1 cellular context compared by ENCODE assay signal in genomic region chr2:25127631-25128030, GRCh38.
TF ChIP-seq lines count a peak whose summit lies in the region.

No MANE protein-coding gene starts in this region.

TF ChIP-seq in IMR-90, 13 proteins besides CTCF, POLR2A, EP300 and RAD21:
- TF ChIP-seq MXI1 (IDR thresholded peaks at IDR 0.05; ENCODE audit: borderline replicate concordance, low read depth, low read length) (no peak), MAFK (IDR thresholded peaks at IDR 0.05; ENCODE audit: low read depth, low read length) (no peak), CEBPB (IDR thresholded peaks at IDR 0.05; ENCODE audit: low read depth, low read length) (no peak), RCOR1 (IDR thresholded peaks at IDR 0.05; ENCODE audit: insufficient replicate concordance, low read length) (no peak), BHLHE40 (IDR thresholded peaks at IDR 0.05; ENCODE audit: low read depth, low read length) (no peak), NFE2L2 (IDR thresholded peaks at IDR 0.05; ENCODE audit: low read depth, low read length) (no peak), FOS (IDR thresholded peaks at IDR 0.05; ENCODE audit: low read depth, low read length) (no peak), SMC3 (IDR thresholded peaks at IDR 0.05; ENCODE audit: low read depth, low read length) (no peak), CHD1 (IDR thresholded peaks at IDR 0.05; ENCODE audit: low read depth, low read length) (no peak), MAZ (IDR thresholded peaks at IDR 0.05; ENCODE audit: borderline replicate concordance, low read depth, low read length) (no peak), RFX5 (IDR thresholded peaks at IDR 0.05; ENCODE audit: low read depth, low read length) (no peak)
- TF ChIP-seq, protein P1, sequence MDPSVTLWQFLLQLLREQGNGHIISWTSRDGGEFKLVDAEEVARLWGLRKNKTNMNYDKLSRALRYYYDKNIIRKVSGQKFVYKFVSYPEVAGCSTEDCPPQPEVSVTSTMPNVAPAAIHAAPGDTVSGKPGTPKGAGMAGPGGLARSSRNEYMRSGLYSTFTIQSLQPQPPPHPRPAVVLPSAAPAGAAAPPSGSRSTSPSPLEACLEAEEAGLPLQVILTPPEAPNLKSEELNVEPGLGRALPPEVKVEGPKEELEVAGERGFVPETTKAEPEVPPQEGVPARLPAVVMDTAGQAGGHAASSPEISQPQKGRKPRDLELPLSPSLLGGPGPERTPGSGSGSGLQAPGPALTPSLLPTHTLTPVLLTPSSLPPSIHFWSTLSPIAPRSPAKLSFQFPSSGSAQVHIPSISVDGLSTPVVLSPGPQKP (IDR thresholded peaks at IDR 0.05; ENCODE audit: borderline replicate concordance, low read depth, low read length), result no peak
- TF ChIP-seq, protein P2, sequence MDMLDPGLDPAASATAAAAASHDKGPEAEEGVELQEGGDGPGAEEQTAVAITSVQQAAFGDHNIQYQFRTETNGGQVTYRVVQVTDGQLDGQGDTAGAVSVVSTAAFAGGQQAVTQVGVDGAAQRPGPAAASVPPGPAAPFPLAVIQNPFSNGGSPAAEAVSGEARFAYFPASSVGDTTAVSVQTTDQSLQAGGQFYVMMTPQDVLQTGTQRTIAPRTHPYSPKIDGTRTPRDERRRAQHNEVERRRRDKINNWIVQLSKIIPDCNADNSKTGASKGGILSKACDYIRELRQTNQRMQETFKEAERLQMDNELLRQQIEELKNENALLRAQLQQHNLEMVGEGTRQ (IDR thresholded peaks at IDR 0.05; ENCODE audit: low read depth, low read length), result no peak
